1 cellular context compared by ENCODE assay signal in the genomic region with DNA sequence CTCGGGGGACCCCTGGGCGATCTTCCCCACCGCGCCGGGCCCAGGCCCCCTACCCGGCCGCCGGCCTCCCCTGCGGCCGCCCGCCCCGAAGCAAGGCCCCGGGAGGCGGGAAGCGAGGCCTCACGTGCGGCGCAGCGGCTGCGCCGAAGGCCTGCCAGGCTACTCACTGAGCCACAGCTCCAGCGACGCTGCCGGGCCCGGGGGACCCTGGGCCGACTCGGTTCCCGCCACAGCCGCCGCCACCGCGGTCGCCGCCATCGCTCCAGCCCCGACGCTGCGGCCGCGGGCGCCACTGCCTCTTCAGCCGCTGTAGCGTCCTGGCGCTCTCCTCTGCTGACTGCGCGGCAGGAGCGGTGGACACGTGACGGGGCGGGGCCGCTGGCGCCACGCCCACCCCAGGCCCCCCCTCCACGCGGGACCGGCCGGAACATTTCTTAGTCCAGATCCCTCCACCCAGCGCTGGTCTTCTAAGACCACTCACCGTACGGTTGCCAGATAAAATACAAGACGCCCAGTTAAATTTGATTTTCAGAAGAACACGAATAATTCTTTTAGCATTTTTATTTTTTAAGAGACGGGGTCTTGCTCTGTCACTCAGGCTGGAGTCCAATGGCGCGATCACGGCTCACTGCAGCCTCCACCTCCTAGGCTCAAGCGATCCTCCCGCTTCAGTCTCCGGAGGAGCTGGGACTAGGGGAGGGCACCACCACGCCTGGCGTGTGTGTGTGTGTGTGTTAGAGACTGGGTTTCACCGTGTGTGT.
A peak's percentile ranks its signal among the peaks of the same experiment; 100 is the strongest.
TF ChIP-seq lines count a peak whose summit lies in the region.

A gene with protein sequence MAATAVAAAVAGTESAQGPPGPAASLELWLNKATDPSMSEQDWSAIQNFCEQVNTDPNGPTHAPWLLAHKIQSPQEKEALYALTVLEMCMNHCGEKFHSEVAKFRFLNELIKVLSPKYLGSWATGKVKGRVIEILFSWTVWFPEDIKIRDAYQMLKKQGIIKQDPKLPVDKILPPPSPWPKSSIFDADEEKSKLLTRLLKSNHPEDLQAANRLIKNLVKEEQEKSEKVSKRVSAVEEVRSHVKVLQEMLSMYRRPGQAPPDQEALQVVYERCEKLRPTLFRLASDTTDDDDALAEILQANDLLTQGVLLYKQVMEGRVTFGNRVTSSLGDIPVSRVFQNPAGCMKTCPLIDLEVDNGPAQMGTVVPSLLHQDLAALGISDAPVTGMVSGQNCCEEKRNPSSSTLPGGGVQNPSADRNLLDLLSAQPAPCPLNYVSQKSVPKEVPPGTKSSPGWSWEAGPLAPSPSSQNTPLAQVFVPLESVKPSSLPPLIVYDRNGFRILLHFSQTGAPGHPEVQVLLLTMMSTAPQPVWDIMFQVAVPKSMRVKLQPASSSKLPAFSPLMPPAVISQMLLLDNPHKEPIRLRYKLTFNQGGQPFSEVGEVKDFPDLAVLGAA (minus strand): TSS at position 341 of the 761 bp plus-strand sequence. CDS start 83 bp downstream, at position 258.

TF ChIP-seq in SK-N-SH, 30 proteins besides CTCF, POLR2A, EP300 and RAD21 (continued from another document):
- TF ChIP-seq, protein P1, sequence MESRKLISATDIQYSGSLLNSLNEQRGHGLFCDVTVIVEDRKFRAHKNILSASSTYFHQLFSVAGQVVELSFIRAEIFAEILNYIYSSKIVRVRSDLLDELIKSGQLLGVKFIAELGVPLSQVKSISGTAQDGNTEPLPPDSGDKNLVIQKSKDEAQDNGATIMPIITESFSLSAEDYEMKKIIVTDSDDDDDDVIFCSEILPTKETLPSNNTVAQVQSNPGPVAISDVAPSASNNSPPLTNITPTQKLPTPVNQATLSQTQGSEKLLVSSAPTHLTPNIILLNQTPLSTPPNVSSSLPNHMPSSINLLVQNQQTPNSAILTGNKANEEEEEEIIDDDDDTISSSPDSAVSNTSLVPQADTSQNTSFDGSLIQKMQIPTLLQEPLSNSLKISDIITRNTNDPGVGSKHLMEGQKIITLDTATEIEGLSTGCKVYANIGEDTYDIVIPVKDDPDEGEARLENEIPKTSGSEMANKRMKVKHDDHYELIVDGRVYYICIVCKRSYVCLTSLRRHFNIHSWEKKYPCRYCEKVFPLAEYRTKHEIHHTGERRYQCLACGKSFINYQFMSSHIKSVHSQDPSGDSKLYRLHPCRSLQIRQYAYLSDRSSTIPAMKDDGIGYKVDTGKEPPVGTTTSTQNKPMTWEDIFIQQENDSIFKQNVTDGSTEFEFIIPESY (IDR thresholded peaks at IDR 0.05; ENCODE audit: borderline replicate concordance, low read depth), result no peak; the same call in 1 of the 2 replicates
- TF ChIP-seq USF2 (IDR thresholded peaks at IDR 0.05; ENCODE audit: borderline replicate concordance, low read depth, low read length) (peak; percentile 82; the same call in 1 of the 2 replicates), SIN3A (IDR thresholded peaks at IDR 0.05; ENCODE audit: borderline replicate concordance, low read depth, low read length) (peak; percentile 72; the same call in 1 of the 2 replicates), JUND (IDR thresholded peaks at IDR 0.05) (peak; percentile 25; the same call in 1 of the 2 replicates), FOXJ3 (CRISPR knock-in tag; IDR thresholded peaks at IDR 0.05) (no peak), GABPA (IDR thresholded peaks at IDR 0.05; ENCODE audit: low read depth) (no peak), REST (IDR thresholded peaks at IDR 0.05; ENCODE audit: low read depth, low read length) (0 out of 2 replicates have a peak, but pooled peaks have one; percentile 11), NFIC (IDR thresholded peaks at IDR 0.05; ENCODE audit: borderline replicate concordance) (0 out of 2 replicates have a peak, but pooled peaks have one; percentile 22), TCF12 (IDR thresholded peaks at IDR 0.05) (no peak), ELF1 (IDR thresholded peaks at IDR 0.05) (no peak), FOSL2 (IDR thresholded peaks at IDR 0.05; ENCODE audit: borderline replicate concordance, low read depth) (no peak), CHD2 (IDR thresholded peaks at IDR 0.05; ENCODE audit: low read length, partially characterized antibody) (peak; percentile 36), RFX5 (IDR thresholded peaks at IDR 0.05; ENCODE audit: low read length) (no peak), RXRA (IDR thresholded peaks at IDR 0.05; ENCODE audit: borderline replicate concordance, low read depth) (no peak), TEAD4 (IDR thresholded peaks at IDR 0.05; ENCODE audit: borderline replicate concordance, insufficient read depth) (no peak), GATA2 (CRISPR knock-in tag; IDR thresholded peaks at IDR 0.05) (no peak), MEF2A (IDR thresholded peaks at IDR 0.05; ENCODE audit: borderline replicate concordance, low read depth) (no peak), YY1 (IDR thresholded peaks at IDR 0.05; ENCODE audit: low read depth) (peak; percentile 64; the same call in 1 of the 2 replicates), MXI1 (IDR thresholded peaks at IDR 0.05; ENCODE audit: low read depth, low read length) (peak; percentile 91), POLR2AphosphoS5 (IDR thresholded peaks at IDR 0.05; ENCODE audit: low read depth, low read length) (peak; percentile 86), PBX3 (IDR thresholded peaks at IDR 0.05) (peak; percentile 21; the same call in 1 of the 2 replicates), MAX (IDR thresholded peaks at IDR 0.05; ENCODE audit: low read depth) (peak; percentile 85), RCOR1 (IDR thresholded peaks at IDR 0.05; ENCODE audit: low read length) (no peak), EZH2phosphoT487 (IDR thresholded peaks at IDR 0.05; ENCODE audit: borderline replicate concordance, low read depth) (no peak), TAF1 (IDR thresholded peaks at IDR 0.05; ENCODE audit: borderline replicate concordance, low read depth, low read length) (peak; percentile 87; the same call in 1 of the 2 replicates), SMC3 (IDR thresholded peaks at IDR 0.05; ENCODE audit: low read depth, low read length) (no peak)
- TF ChIP-seq, protein P2, sequence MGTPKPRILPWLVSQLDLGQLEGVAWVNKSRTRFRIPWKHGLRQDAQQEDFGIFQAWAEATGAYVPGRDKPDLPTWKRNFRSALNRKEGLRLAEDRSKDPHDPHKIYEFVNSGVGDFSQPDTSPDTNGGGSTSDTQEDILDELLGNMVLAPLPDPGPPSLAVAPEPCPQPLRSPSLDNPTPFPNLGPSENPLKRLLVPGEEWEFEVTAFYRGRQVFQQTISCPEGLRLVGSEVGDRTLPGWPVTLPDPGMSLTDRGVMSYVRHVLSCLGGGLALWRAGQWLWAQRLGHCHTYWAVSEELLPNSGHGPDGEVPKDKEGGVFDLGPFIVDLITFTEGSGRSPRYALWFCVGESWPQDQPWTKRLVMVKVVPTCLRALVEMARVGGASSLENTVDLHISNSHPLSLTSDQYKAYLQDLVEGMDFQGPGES (IDR thresholded peaks at IDR 0.05; ENCODE audit: low read depth, low read length), result no peak
- TF ChIP-seq, protein P3, sequence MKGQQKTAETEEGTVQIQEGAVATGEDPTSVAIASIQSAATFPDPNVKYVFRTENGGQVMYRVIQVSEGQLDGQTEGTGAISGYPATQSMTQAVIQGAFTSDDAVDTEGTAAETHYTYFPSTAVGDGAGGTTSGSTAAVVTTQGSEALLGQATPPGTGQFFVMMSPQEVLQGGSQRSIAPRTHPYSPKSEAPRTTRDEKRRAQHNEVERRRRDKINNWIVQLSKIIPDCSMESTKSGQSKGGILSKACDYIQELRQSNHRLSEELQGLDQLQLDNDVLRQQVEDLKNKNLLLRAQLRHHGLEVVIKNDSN (IDR thresholded peaks at IDR 0.05; ENCODE audit: borderline replicate concordance, low read depth), result peak; percentile 95
